In genomic region chr19:35309481-35310279, GRCh38 we compare ENCODE assay signal across 1 cellular context.
TF ChIP-seq lines count a peak whose summit lies in the region.

No MANE protein-coding gene starts in this region.

TF ChIP-seq in K562, 482 proteins besides CTCF, POLR2A, EP300 and RAD21 (continued from another document and continues in another):
- TF ChIP-seq HES1 (IDR thresholded peaks at IDR 0.05; ENCODE audit: low read depth) (no peak), EP400 (IDR thresholded peaks at IDR 0.05) (peak; percentile 80), USF1 (CRISPR knock-in tag; IDR thresholded peaks at IDR 0.05) (no peak), CREB5 (CRISPR knock-in tag; IDR thresholded peaks at IDR 0.05) (no peak), EZH2 (IDR thresholded peaks at IDR 0.05; ENCODE audit: borderline replicate concordance, low read depth, low read length) (no peak), ATF7 (IDR thresholded peaks at IDR 0.05) (0 out of 2 replicates have a peak, but pooled peaks have one; percentile 18), RBBP5 (IDR thresholded peaks at IDR 0.05; ENCODE audit: borderline replicate concordance, insufficient read depth, low read length, poor library complexity, severe bottlenecking) (no peak), ZNF212 (CRISPR knock-in tag; IDR thresholded peaks at IDR 0.05) (no peak), ZNF76 (CRISPR knock-in tag; IDR thresholded peaks at IDR 0.05; ENCODE audit: borderline replicate concordance) (peak; percentile 49; the same call in 1 of the 2 replicates), RFX1 (IDR thresholded peaks at IDR 0.05) (no peak), NBN (IDR thresholded peaks at IDR 0.05; ENCODE audit: low read depth) (no peak), HDGF (IDR thresholded peaks at IDR 0.05) (no peak), GABPB2 (CRISPR knock-in tag; conservative IDR thresholded peaks at IDR 0.05) (0 out of 2 replicates have a peak, but pooled peaks have one; percentile 39), CREB1 (IDR thresholded peaks at IDR 0.05) (no peak; the same call in 1 of the 2 replicates), CREB1 (CRISPR knock-in tag; IDR thresholded peaks at IDR 0.05) (no peak), BRF1 (IDR thresholded peaks at IDR 0.05; ENCODE audit: borderline replicate concordance, extremely low read depth, insufficient read length) (no peak), BDP1 (IDR thresholded peaks at IDR 0.05; ENCODE audit: insufficient read depth, insufficient read length) (no peak), YY1 (IDR thresholded peaks at IDR 0.05; ENCODE audit: borderline replicate concordance in 1 of 3, control insufficient read depth in 1 of 3, extremely low read depth in 1 of 3, insufficient read depth in 3 of 3, insufficient read length in 1 of 3, insufficient replicate concordance in 2 of 3, low read depth in 1 of 3, low read length in 2 of 3) (peak in 2 of 3 experiments; percentile 17 to 72), ELF1 (tag; IDR thresholded peaks at IDR 0.05) (no peak), GTF2F1 (IDR thresholded peaks at IDR 0.05; ENCODE audit: low read depth, low read length) (no peak), ATF2 (CRISPR knock-in tag; IDR thresholded peaks at IDR 0.05) (no peak), SP2 (IDR thresholded peaks at IDR 0.05; ENCODE audit: extremely low read depth, low read depth, low read length, poor library complexity, severe bottlenecking) (no peak), ZZZ3 (IDR thresholded peaks at IDR 0.05) (no peak), NFXL1 (CRISPR knock-in tag; IDR thresholded peaks at IDR 0.05) (peak; percentile 67; the same call in 1 of the 2 replicates), KAT7 (CRISPR knock-in tag; IDR thresholded peaks at IDR 0.05; ENCODE audit: borderline replicate concordance) (no peak), ZNF347 (CRISPR knock-in tag; IDR thresholded peaks at IDR 0.05; ENCODE audit: low read depth) (0 out of 2 replicates have a peak, but pooled peaks have one; percentile 39), TRIM25 (IDR thresholded peaks at IDR 0.05; ENCODE audit: borderline replicate concordance) (no peak), DLX4 (CRISPR knock-in tag; IDR thresholded peaks at IDR 0.05) (no peak), PTRF (tag; IDR thresholded peaks at IDR 0.05) (peak; percentile 5; the same call in 1 of the 2 replicates), ETV6 (IDR thresholded peaks at IDR 0.05; ENCODE audit: borderline replicate concordance in 1 of 2, low read depth in 2 of 2, low read length in 1 of 2) (no peak), ETV6 (CRISPR knock-in tag; IDR thresholded peaks at IDR 0.05; ENCODE audit: borderline replicate concordance) (no peak), RBFOX2 (IDR thresholded peaks at IDR 0.05; ENCODE audit: low read depth, low read length) (peak; percentile 91), AFF4 (CRISPR knock-in tag; IDR thresholded peaks at IDR 0.05) (no peak), POLR2B (IDR thresholded peaks at IDR 0.05; ENCODE audit: low read depth, partially characterized antibody) (peak; percentile 12), TEAD4 (IDR thresholded peaks at IDR 0.05; ENCODE audit: low read length) (peak; percentile 33; the same call in 1 of the 2 replicates), TEAD4 (CRISPR knock-in tag; IDR thresholded peaks at IDR 0.05; ENCODE audit: borderline replicate concordance) (no peak), CBX8 (IDR thresholded peaks at IDR 0.05; ENCODE audit: borderline replicate concordance, extremely low read depth, low read depth, low read length, poor library complexity, severe bottlenecking) (no peak), SRSF1 (IDR thresholded peaks at IDR 0.05; ENCODE audit: low read depth, low read length) (no peak), FOS (IDR thresholded peaks at IDR 0.05; ENCODE audit: extremely low read depth, insufficient read length) (no peak), ZNF174 (CRISPR knock-in tag; IDR thresholded peaks at IDR 0.05) (no peak), NONO (IDR thresholded peaks at IDR 0.05; ENCODE audit: low read depth in 2 of 2, low read length in 1 of 2) (peak in 1 of 2 experiments; percentile 68; a peak in 2 of 4 replicates), ESRRA (IDR thresholded peaks at IDR 0.05; ENCODE audit: borderline replicate concordance, low read depth) (no peak), U2AF1 (optimal IDR thresholded peaks at IDR 0.05; ENCODE audit: low read depth, low read length) (no peak), ZNF282 (CRISPR knock-in tag; IDR thresholded peaks at IDR 0.05) (no peak), ZNF41 (CRISPR knock-in tag; conservative IDR thresholded peaks at IDR 0.05) (0 out of 2 replicates have a peak, but pooled peaks have one; percentile 24), JUN (IDR thresholded peaks at IDR 0.05; ENCODE audit: borderline replicate concordance, low read depth, low read length) (0 out of 2 replicates have a peak, but pooled peaks have one; percentile 14), JUN (CRISPR knock-in tag; IDR thresholded peaks at IDR 0.05; ENCODE audit: borderline replicate concordance) (no peak), TBP (optimal IDR thresholded peaks at IDR 0.05; ENCODE audit: low read depth, low read length) (peak; percentile 42)
- TF ChIP-seq, protein P1, sequence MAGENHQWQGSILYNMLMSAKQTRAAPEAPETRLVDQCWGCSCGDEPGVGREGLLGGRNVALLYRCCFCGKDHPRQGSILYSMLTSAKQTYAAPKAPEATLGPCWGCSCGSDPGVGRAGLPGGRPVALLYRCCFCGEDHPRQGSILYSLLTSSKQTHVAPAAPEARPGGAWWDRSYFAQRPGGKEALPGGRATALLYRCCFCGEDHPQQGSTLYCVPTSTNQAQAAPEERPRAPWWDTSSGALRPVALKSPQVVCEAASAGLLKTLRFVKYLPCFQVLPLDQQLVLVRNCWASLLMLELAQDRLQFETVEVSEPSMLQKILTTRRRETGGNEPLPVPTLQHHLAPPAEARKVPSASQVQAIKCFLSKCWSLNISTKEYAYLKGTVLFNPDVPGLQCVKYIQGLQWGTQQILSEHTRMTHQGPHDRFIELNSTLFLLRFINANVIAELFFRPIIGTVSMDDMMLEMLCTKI (IDR thresholded peaks at IDR 0.05; ENCODE audit: partially characterized antibody), result no peak
- TF ChIP-seq, protein P2, sequence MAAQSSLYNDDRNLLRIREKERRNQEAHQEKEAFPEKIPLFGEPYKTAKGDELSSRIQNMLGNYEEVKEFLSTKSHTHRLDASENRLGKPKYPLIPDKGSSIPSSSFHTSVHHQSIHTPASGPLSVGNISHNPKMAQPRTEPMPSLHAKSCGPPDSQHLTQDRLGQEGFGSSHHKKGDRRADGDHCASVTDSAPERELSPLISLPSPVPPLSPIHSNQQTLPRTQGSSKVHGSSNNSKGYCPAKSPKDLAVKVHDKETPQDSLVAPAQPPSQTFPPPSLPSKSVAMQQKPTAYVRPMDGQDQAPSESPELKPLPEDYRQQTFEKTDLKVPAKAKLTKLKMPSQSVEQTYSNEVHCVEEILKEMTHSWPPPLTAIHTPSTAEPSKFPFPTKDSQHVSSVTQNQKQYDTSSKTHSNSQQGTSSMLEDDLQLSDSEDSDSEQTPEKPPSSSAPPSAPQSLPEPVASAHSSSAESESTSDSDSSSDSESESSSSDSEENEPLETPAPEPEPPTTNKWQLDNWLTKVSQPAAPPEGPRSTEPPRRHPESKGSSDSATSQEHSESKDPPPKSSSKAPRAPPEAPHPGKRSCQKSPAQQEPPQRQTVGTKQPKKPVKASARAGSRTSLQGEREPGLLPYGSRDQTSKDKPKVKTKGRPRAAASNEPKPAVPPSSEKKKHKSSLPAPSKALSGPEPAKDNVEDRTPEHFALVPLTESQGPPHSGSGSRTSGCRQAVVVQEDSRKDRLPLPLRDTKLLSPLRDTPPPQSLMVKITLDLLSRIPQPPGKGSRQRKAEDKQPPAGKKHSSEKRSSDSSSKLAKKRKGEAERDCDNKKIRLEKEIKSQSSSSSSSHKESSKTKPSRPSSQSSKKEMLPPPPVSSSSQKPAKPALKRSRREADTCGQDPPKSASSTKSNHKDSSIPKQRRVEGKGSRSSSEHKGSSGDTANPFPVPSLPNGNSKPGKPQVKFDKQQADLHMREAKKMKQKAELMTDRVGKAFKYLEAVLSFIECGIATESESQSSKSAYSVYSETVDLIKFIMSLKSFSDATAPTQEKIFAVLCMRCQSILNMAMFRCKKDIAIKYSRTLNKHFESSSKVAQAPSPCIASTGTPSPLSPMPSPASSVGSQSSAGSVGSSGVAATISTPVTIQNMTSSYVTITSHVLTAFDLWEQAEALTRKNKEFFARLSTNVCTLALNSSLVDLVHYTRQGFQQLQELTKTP (IDR thresholded peaks at IDR 0.05; ENCODE audit: low read depth in 1 of 2, partially characterized antibody in 2 of 2), result no peak
- TF ChIP-seq, protein P3, sequence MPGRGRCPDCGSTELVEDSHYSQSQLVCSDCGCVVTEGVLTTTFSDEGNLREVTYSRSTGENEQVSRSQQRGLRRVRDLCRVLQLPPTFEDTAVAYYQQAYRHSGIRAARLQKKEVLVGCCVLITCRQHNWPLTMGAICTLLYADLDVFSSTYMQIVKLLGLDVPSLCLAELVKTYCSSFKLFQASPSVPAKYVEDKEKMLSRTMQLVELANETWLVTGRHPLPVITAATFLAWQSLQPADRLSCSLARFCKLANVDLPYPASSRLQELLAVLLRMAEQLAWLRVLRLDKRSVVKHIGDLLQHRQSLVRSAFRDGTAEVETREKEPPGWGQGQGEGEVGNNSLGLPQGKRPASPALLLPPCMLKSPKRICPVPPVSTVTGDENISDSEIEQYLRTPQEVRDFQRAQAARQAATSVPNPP (IDR thresholded peaks at IDR 0.05; ENCODE audit: borderline replicate concordance, insufficient read depth, insufficient read length), result no peak
